1 cellular context compared by ENCODE assay signal in genomic region chr17:3990391-3991127, GRCh38.
A peak's percentile ranks its signal among the peaks of the same experiment; 100 is the strongest.
TF ChIP-seq lines count a peak whose summit lies in the region.

No MANE protein-coding gene starts in this region.

TF ChIP-seq in K562, 482 proteins besides CTCF, POLR2A, EP300 and RAD21:
- TF ChIP-seq HNRNPLL (IDR thresholded peaks at IDR 0.05; ENCODE audit: low read depth, low read length, poor library complexity, severe bottlenecking) (no peak), ZNF41 (CRISPR knock-in tag; conservative IDR thresholded peaks at IDR 0.05) (no peak), SFPQ (IDR thresholded peaks at IDR 0.05; ENCODE audit: low read depth, low read length) (no peak), EP400 (IDR thresholded peaks at IDR 0.05) (no peak), MNT (conservative IDR thresholded peaks at IDR 0.05) (no peak), MAZ (CRISPR knock-in tag; conservative IDR thresholded peaks at IDR 0.05 in 1 of 2, IDR thresholded peaks at IDR 0.05 in 1 of 2) (no peak), TAF7 (tag; IDR thresholded peaks at IDR 0.05) (no peak), ZNF512 (tag; IDR thresholded peaks at IDR 0.05) (peak; percentile 61)
